In genomic region chr15:61527836-61528589, GRCh38 we compare ENCODE assay signal across 17 cellular contexts.
A peak's percentile ranks its signal among the peaks of the same experiment; 100 is the strongest.
DNase-seq lines count a peak whose midpoint lies in the region; ATAC-seq lines count a peak whose summit lies in the region.
"Had no signal": no experiment of that assay in that cellular context is flagged by ENCODE, and none has a peak within 500 bp of the region (broad histone marks: within the 10 kb centered on the region; RNA-seq: fewer than 3 reads in every experiment).

No MANE protein-coding gene starts in this region.

- 56 to 57% methylated on average over 9 of the region's 9 CpGs for WGBS in aorta, 2 donors

- intact Hi-C loops in aorta (cut with DNase I), result no loop called here

- H3K27ac ChIP-seq in aorta (ENCODE audit: low read depth in 1 of 2, low read length in 2 of 2), result no peak overlapping the region
- H3K27ac ChIP-seq: gastroesophageal sphincter had no signal

- DNase-seq in DMS 273 treated with DMSO at 0.1 percent for 48 hours (lab: John Stamatoyannopoulos, UW) (peak; percentile 40), SK-N-DZ (ENCODE audit: low spot score) (peak; percentile 33), islet precursor cell (peak; percentile 86), aorta (no peak), HuH-7.5 (ENCODE audit: low spot score) (no peak)
- DNase-seq: activated CD8-positive, alpha-beta T cell treated with anti-CD3 and anti-CD28 coated beads for 36 hours; activated gamma-delta T cell treated with Interleukin-2 at 50 U/mL for 16 hours; AML-193; effector memory CD8-positive, alpha-beta T cell; naive B cell; NCI-H446 treated with DMSO at 0.1 percent for 48 hours; right cardiac atrium; stimulated activated CD4-positive, alpha-beta T cell treated with anti-CD3 and anti-CD28 coated beads, Interleukin-4, amount 100 ng/mL, for 1 hour had no signal

- H3K4me1 ChIP-seq in aorta (ENCODE audit: control insufficient read depth in 1 of 2, insufficient read depth in 2 of 2, low read length in 2 of 2), result no peaks in the 10 kb centered on the region
- H3K4me1 ChIP-seq: gastroesophageal sphincter had no signal

- H3K27me3 ChIP-seq in aorta (ENCODE audit: control insufficient read depth in 1 of 2, insufficient read depth in 2 of 2, low read length in 1 of 2), result no peaks in the 10 kb centered on the region
- H3K27me3 ChIP-seq: gastroesophageal sphincter had no signal

- ATAC-seq in HG03354 (IDR thresholded peaks at IDR 0.05; ENCODE audit: poor library complexity, severe bottlenecking, unreplicated experiment) (peak; percentile 53), aorta (ENCODE audit: low FRiP score) (no peak), GM21717 (IDR thresholded peaks at IDR 0.05; ENCODE audit: unreplicated experiment) (no peak), GM21529 (IDR thresholded peaks at IDR 0.05; ENCODE audit: unreplicated experiment) (no peak)
- ATAC-seq: activated CD8-positive, alpha-beta T cell treated with anti-CD3 and anti-CD28 coated beads for 36 hours; effector memory CD8-positive, alpha-beta T cell; gastroesophageal sphincter; right cardiac atrium had no signal

- no peaks in the 10 kb centered on the region for H3K9me3 ChIP-seq in aorta (ENCODE audit: control insufficient read depth, low read length)
- H3K9me3 ChIP-seq: gastroesophageal sphincter had no signal

- H3K4me3 ChIP-seq in aorta (ENCODE audit: low read length in 2 of 2), result no peak overlapping the region
- H3K4me3 ChIP-seq: gastroesophageal sphincter had no signal

- no peaks in the 10 kb centered on the region for H3K36me3 ChIP-seq in aorta (ENCODE audit: control insufficient read depth in 1 of 2, insufficient read depth in 2 of 2, low read length in 1 of 2)
- H3K36me3 ChIP-seq: gastroesophageal sphincter had no signal

Comparison
In these comparisons a context has a peak if more than half of its experiments do, and no peak if none do; other contexts are left out.
1. DNase-seq: peak in DMS 273 treated with DMSO at 0.1 percent for 48 hours (single experiment), SK-N-DZ (single experiment) and islet precursor cell (single experiment); none in aorta (0 of 2) and HuH-7.5 (single experiment).